Comparison of ENCODE assay signal across 1 cellular context in genomic region chr9:112354081-112354743, GRCh38.
TF ChIP-seq lines count a peak whose summit lies in the region.

No MANE protein-coding gene starts in this region.

TF ChIP-seq in HepG2, 621 proteins besides CTCF, POLR2A, EP300 and RAD21 (continued from another document):
- TF ChIP-seq IRF9 (CRISPR knock-in tag; IDR thresholded peaks at IDR 0.05; ENCODE audit: borderline replicate concordance): no peak
- TF ChIP-seq ZFP36L2 (CRISPR knock-in tag; IDR thresholded peaks at IDR 0.05): no peak
- TF ChIP-seq SMYD3 (CRISPR knock-in tag; IDR thresholded peaks at IDR 0.05): no peak
- no peak for TF ChIP-seq ZNF335 (CRISPR knock-in tag; IDR thresholded peaks at IDR 0.05)
- TF ChIP-seq GATAD2A (CRISPR knock-in tag; IDR thresholded peaks at IDR 0.05): no peak
- TF ChIP-seq MIER2 (CRISPR knock-in tag; IDR thresholded peaks at IDR 0.05): no peak
TF ChIP-seq in HepG2: peak in this region for 0.
